29 cellular contexts compared by ENCODE assay signal in genomic region chr3:36890261-36890660, GRCh38. TPM values are rescaled to one million over a fixed set of nuclear protein-coding genes. Genes with fewer than 3 reads are reported as not detected.
A peak's percentile ranks its signal among the peaks of the same experiment; 100 is the strongest.
DNase-seq lines count a peak whose midpoint lies in the region; ATAC-seq, FAIRE-seq and TF ChIP-seq lines count a peak whose summit lies in the region.
"Had no signal": no experiment of that assay in that cellular context is flagged by ENCODE, and none has a peak within 500 bp of the region (broad histone marks: within the 10 kb centered on the region; RNA-seq: fewer than 3 reads in every experiment).

No MANE protein-coding gene starts in this region.

- TF ChIP-seq EP300 in K562 (IDR thresholded peaks at IDR 0.05; ENCODE audit: low read length), result no peak

- H3K27ac ChIP-seq in BLaER1 treated with 17β-estradiol and CSF1 and Interleukin-3, amounts not matched to agents 10 nM and 100 nM, result peak overlapping the region in 8 of 11 experiments; percentile 74 to 99 (median 82); a peak in 15 of 22 replicates
- H3K27ac ChIP-seq in DOHH2 (ENCODE audit: low read depth, low read length), result peak overlapping the region; percentile 94; the same call in 1 of the 2 replicates
- no peak overlapping the region for H3K27ac ChIP-seq in K562 (ENCODE audit: extremely low read depth, low read depth, low read length)
- no peak overlapping the region for H3K27ac ChIP-seq in naive thymus-derived CD4-positive, alpha-beta T cell (ENCODE audit: low read depth, low read length)
- H3K27ac ChIP-seq: gastroesophageal sphincter, hepatocyte, left ventricle myocardium inferior, RWPE1, skin epidermis, transverse colon had no signal

- H3K4me1 ChIP-seq in BLaER1 treated with 17β-estradiol and CSF1 and Interleukin-3, amounts not matched to agents 10 nM and 100 nM, result peaks cover 52 to 81% (median 72%) of the 10 kb centered on the region in 10 experiments
- H3K4me1 ChIP-seq in DOHH2 (ENCODE audit: control insufficient read depth, low read length), result peaks cover 54% of the 10 kb centered on the region
- peaks cover 0 to 9% of the 10 kb centered on the region in 2 experiments; a peak in 2 of 5 replicates for H3K4me1 ChIP-seq in K562 (replicated peaks in 1 of 2; ENCODE audit: control insufficient read depth in 2 of 2, insufficient read depth in 2 of 2, low read length in 2 of 2)
- H3K4me1 ChIP-seq in naive thymus-derived CD4-positive, alpha-beta T cell (ENCODE audit: control insufficient read depth in 2 of 2, insufficient read depth in 2 of 2, low read length in 2 of 2), result peaks cover 15 to 29% of the 10 kb centered on the region in 2 donors

- no TSS peak for BruUV-seq in K562 (replicated peaks; lab: Mats Ljungman, UMichigan)

- no peaks in the 10 kb centered on the region for H3K27me3 Mint-ChIP-seq in naive thymus-derived CD4-positive, alpha-beta T cell
- H3K27me3 Mint-ChIP-seq: activated CD4-positive, alpha-beta memory T cell treated with anti-CD3 and anti-CD28 coated beads, Interleukin-2, amount 10 ng/mL, durations not matched to agents 7 days and 5 days had no signal

- no peaks in the 10 kb centered on the region for H4K20me1 ChIP-seq in BLaER1 treated with 17β-estradiol and CSF1 and Interleukin-3, amounts not matched to agents 10 nM and 100 nM
- H4K20me1 ChIP-seq in DOHH2 (ENCODE audit: control insufficient read depth, insufficient read depth, low read depth, low read length) (no peaks in the 10 kb centered on the region), K562 (replicated peaks; ENCODE audit: control insufficient read depth, insufficient read depth, low read length) (no peaks in the 10 kb centered on the region)

- no peaks in the 10 kb centered on the region for H3K9me1 ChIP-seq in K562 (ENCODE audit: control insufficient read depth, insufficient read depth, low read length)

- peak overlapping the region in 5 of 9 donors; percentile 21 to 86 (median 71) for H3K27ac Mint-ChIP-seq in naive thymus-derived CD4-positive, alpha-beta T cell
- H3K27ac Mint-ChIP-seq: activated CD4-positive, alpha-beta memory T cell treated with anti-CD3 and anti-CD28 coated beads, Interleukin-2, amount 10 ng/mL, durations not matched to agents 7 days and 5 days; nephron had no signal

- peaks cover 23 to 72% (median 60%) of the 10 kb centered on the region in 5 donors for H3K36me3 Mint-ChIP-seq in naive thymus-derived CD4-positive, alpha-beta T cell

- H3K36me3 ChIP-seq in BLaER1 treated with 17β-estradiol and CSF1 and Interleukin-3, amounts not matched to agents 10 nM and 100 nM, result peaks cover 45 to 73% (median 58%) of the 10 kb centered on the region in 11 experiments
- H3K36me3 ChIP-seq in DOHH2 (ENCODE audit: control insufficient read depth, low read length) (peaks cover 83% of the 10 kb centered on the region), K562 (ENCODE audit: control insufficient read depth, insufficient read depth, low read length) (no peaks in the 10 kb centered on the region)
- H3K36me3 ChIP-seq in naive thymus-derived CD4-positive, alpha-beta T cell (ENCODE audit: control insufficient read depth in 2 of 3, insufficient read depth in 3 of 3, low read length in 3 of 3), result peaks cover 32 to 70% (median 34%) of the 10 kb centered on the region in 3 experiments

- H3K27me3 ChIP-seq in BLaER1 treated with 17β-estradiol and CSF1 and Interleukin-3, amounts not matched to agents 10 nM and 100 nM, result no peaks in the 10 kb centered on the region
- H3K27me3 ChIP-seq in DOHH2 (ENCODE audit: control insufficient read depth, low read length) (no peaks in the 10 kb centered on the region), K562 (ENCODE audit: control insufficient read depth in 2 of 2, insufficient read depth in 2 of 2, low read length in 2 of 2) (no peaks in the 10 kb centered on the region)
- H3K27me3 ChIP-seq in naive thymus-derived CD4-positive, alpha-beta T cell (ENCODE audit: control insufficient read depth in 2 of 2, insufficient read depth in 2 of 2, low read length in 2 of 2), result no peaks in the 10 kb centered on the region
- H3K27me3 ChIP-seq: gastroesophageal sphincter, hepatocyte, transverse colon had no signal

- no peak for TF ChIP-seq POLR2A in K562 (conservative IDR thresholded peaks at IDR 0.05)

- H3K4me3 ChIP-seq in BLaER1 treated with 17β-estradiol and CSF1 and Interleukin-3, amounts not matched to agents 10 nM and 100 nM, result peak overlapping the region in 2 of 10 experiments; percentile 9 to 47; a peak in 3 of 20 replicates
- H3K4me3 ChIP-seq in DOHH2 (ENCODE audit: low read length) (no peak overlapping the region), K562 (no peak overlapping the region)
- H3K4me3 ChIP-seq in naive thymus-derived CD4-positive, alpha-beta T cell (ENCODE audit: low read length), result no peak overlapping the region
- H3K4me3 ChIP-seq: gastroesophageal sphincter, GM12878, hepatocyte, left ventricle myocardium inferior, skin epidermis, transverse colon had no signal

- no peak for FAIRE-seq in K562 (lab: Jason Lieb, UNC)
- FAIRE-seq: D721Med, GM12878, H54, TTC549 had no signal

- in situ Hi-C loops in K562 (cut with MboI), result no loop called here

- no peak overlapping the region for H3K4me3 Mint-ChIP-seq in naive thymus-derived CD4-positive, alpha-beta T cell
- H3K4me3 Mint-ChIP-seq: activated CD4-positive, alpha-beta memory T cell treated with anti-CD3 and anti-CD28 coated beads, Interleukin-2, amount 10 ng/mL, durations not matched to agents 7 days and 5 days; activated T-cell treated with anti-CD3 and anti-CD28 coated beads, Interleukin-2, amount 50 U/mL, for 4 hours; nephron had no signal

- H3K9me2 ChIP-seq in DOHH2 (replicated peaks; ENCODE audit: control insufficient read depth, low read length), result no peaks in the 10 kb centered on the region

- no peak for DNase-seq in K562 (ENCODE audit: extremely low read depth in 1 of 4, low spot score in 3 of 4)
- DNase-seq in naive thymus-derived CD4-positive, alpha-beta T cell, result no peak
- DNase-seq in activated effector memory CD4-positive, alpha-beta T cell treated with anti-CD3 and anti-CD28 coated beads, Interleukin-2, amount 50 U/mL, for 16 hours, result no peak
- no peak for DNase-seq in activated T-cell treated with anti-CD3 and anti-CD28 coated beads for 4 hours
- DNase-seq: activated CD4-positive, alpha-beta memory T cell treated with anti-CD3 and anti-CD28 coated beads, Interleukin-2, amount 10 ng/mL, durations not matched to agents 7 days and 5 days; activated CD4-positive, alpha-beta T cell treated with anti-CD3 and anti-CD28 coated beads for 1 hour; activated naive CD4-positive, alpha-beta T cell; activated T-cell treated with anti-CD3 and anti-CD28 coated beads, Interleukin-2, amount 50 U/mL, for 4 hours; C1 segment of cervical spinal cord; central memory CD4-positive, alpha-beta T cell; dermis blood vessel endothelial cell; left ventricle myocardium inferior; midbrain; MM.1S; NCI-H1436 treated with DMSO at 0.1 percent for 48 hours; transverse colon had no signal

- TF ChIP-seq CTCF in DOHH2 (IDR thresholded peaks at IDR 0.05; ENCODE audit: low read depth, low read length, poor library complexity, severe bottlenecking) (no peak), K562 (IDR thresholded peaks at IDR 0.05 in 2 of 3, conservative IDR thresholded peaks at IDR 0.05 in 1 of 3; ENCODE audit: insufficient read depth in 2 of 3, low read depth in 1 of 3, low read length in 3 of 3) (no peak)

- intact Hi-C loops in K562 (cut with micrococcal nuclease), result no loop called here
- intact Hi-C loops in naive thymus-derived CD4-positive, alpha-beta T cell (cut with micrococcal nuclease), result no loop called here

- H3K9ac ChIP-seq in BLaER1 treated with 17β-estradiol and CSF1 and Interleukin-3, amounts not matched to agents 10 nM and 100 nM, result peak overlapping the region in 6 of 11 experiments; percentile 57 to 77 (median 72); a peak in 10 of 22 replicates
- H3K9ac ChIP-seq in K562 (ENCODE audit: insufficient read depth in 1 of 2, low read depth in 2 of 2, low read length in 2 of 2), result no peak overlapping the region

- ATAC-seq in K562 (peak; percentile 17; the same call in 2 of the 3 replicates), GM19023 (IDR thresholded peaks at IDR 0.05; ENCODE audit: unreplicated experiment) (no peak), HG03108 (IDR thresholded peaks at IDR 0.05; ENCODE audit: unreplicated experiment) (no peak)
- ATAC-seq in naive thymus-derived CD4-positive, alpha-beta T cell, result no peak
- ATAC-seq: activated T-cell treated with anti-CD3 and anti-CD28 coated beads, Interleukin-2, amount 50 U/mL, for 4 hours; gastroesophageal sphincter; GM12878 had no signal

- no peak overlapping the region for H2AFZ ChIP-seq in K562 (ENCODE audit: low read depth, low read length)
- H2AFZ ChIP-seq: hepatocyte had no signal

- H3K4me1 Mint-ChIP-seq in naive thymus-derived CD4-positive, alpha-beta T cell, result peaks cover 30 to 52% (median 40%) of the 10 kb centered on the region in 7 donors
- H3K4me1 Mint-ChIP-seq: nephron had no signal

- H3K4me2 ChIP-seq in BLaER1 treated with 17β-estradiol and CSF1 and Interleukin-3, amounts not matched to agents 10 nM and 100 nM, result peak overlapping the region; percentile 2 to 93 (median 86); a peak in 21 of 22 replicates
- H3K4me2 ChIP-seq in DOHH2 (ENCODE audit: low read length) (peak overlapping the region; percentile 69), K562 (ENCODE audit: insufficient read depth, low read length) (no peak overlapping the region)
- H3K4me2 ChIP-seq: hepatocyte had no signal

- CTCF ChIA-PET in K562 (lab: Yijun Ruan, JAX; ENCODE audit: low intra/inter-chr PET ratio), result no interaction called here
- CTCF ChIA-PET in naive thymus-derived CD4-positive, alpha-beta T cell (lab: Charles Lee), result interaction anchor here (0.6 kb wide), 1 partner anchor 68 kb away, joined by 3 read pairs; no protein-coding TSS in a partner anchor

- H3K9me3 ChIP-seq in BLaER1 treated with 17β-estradiol and CSF1 and Interleukin-3, amounts not matched to agents 10 nM and 100 nM (replicated peaks in 1 of 11), result peaks cover 0 to 14% (median 4%) of the 10 kb centered on the region in 11 experiments; a peak in 8 of 22 replicates
- H3K9me3 ChIP-seq in DOHH2 (ENCODE audit: control insufficient read depth, insufficient read depth, low read length) (no peaks in the 10 kb centered on the region), K562 (replicated peaks; ENCODE audit: control insufficient read depth, insufficient read depth, low read depth, low read length) (no peaks in the 10 kb centered on the region)
- H3K9me3 ChIP-seq in naive thymus-derived CD4-positive, alpha-beta T cell (ENCODE audit: control insufficient read depth in 2 of 3, low read length in 3 of 3), result no peaks in the 10 kb centered on the region
- H3K9me3 ChIP-seq: gastroesophageal sphincter, left ventricle myocardium inferior, transverse colon had no signal

- no peak for TF ChIP-seq RAD21 in K562 (CRISPR knock-in tag; conservative IDR thresholded peaks at IDR 0.05 in 1 of 2, IDR thresholded peaks at IDR 0.05 in 1 of 2)

- peaks cover 0 to 5% (median 0%) of the 10 kb centered on the region in 11 donors for H3K9me3 Mint-ChIP-seq in naive thymus-derived CD4-positive, alpha-beta T cell
- H3K9me3 Mint-ChIP-seq: activated CD4-positive, alpha-beta memory T cell treated with anti-CD3 and anti-CD28 coated beads, Interleukin-2, amount 10 ng/mL, durations not matched to agents 7 days and 5 days; activated T-cell treated with anti-CD3 and anti-CD28 coated beads, Interleukin-2, amount 50 U/mL, for 4 hours; nephron had no signal

- POLR2A ChIA-PET in K562 (lab: Yijun Ruan, JAX), result interaction anchor here (0.8 kb wide), 1 partner anchor 12 kb away, joined by 3 read pairs; no protein-coding TSS in a partner anchor
- POLR2A ChIA-PET in naive thymus-derived CD4-positive, alpha-beta T cell (lab: Charles Lee), result interaction anchor here (1.1 to 1.3 kb wide), 2 partner anchors 14 to 102 kb away, joined by 4 to 5 read pairs; partner anchors contain the start of gene EPM2AIP1

- peaks cover 26% of the 10 kb centered on the region for H3F3A ChIP-seq in DOHH2 (ENCODE audit: control insufficient read depth, insufficient read depth)

- H3K79me2 ChIP-seq in DOHH2 (ENCODE audit: control insufficient read depth, low read length) (peaks cover 9% of the 10 kb centered on the region), K562 (ENCODE audit: control insufficient read depth, insufficient read depth, low read length) (no peaks in the 10 kb centered on the region)
- H3K79me2 ChIP-seq: hepatocyte had no signal

RNA-seq across cellular contexts. Expression of gene TRANK1, which starts 54.6 kb away (rescaled TPM):
- total RNA-seq in K562 (2011; cell fraction: chromatin; rRNA removed; ENCODE audit: low replicate concordance), result 7.4 and 9.9 TPM in 2 replicates
- 3.3 and 10.8 TPM in 2 replicates for total RNA-seq in K562 (2011; cell fraction: nucleolus; rRNA removed)
- 2.7 and 3.0 TPM in 2 replicates for total RNA-seq in K562 (2011; cell fraction: nucleoplasm; rRNA removed)
- total RNA-seq in K562 (2014; rRNA removed), result 2.0 and 2.5 TPM in 2 replicates
- total RNA-seq in K562 (2014; rRNA removed; fragmentation: Illumina TruSeq; extraction: Trizol), result 2.6 and 2.7 TPM in 2 replicates
- 3.8 and 4.8 TPM in 2 replicates for total RNA-seq in K562 (2015; rRNA removed; fragmentation: Illumina TruSeq; extraction: Trizol)
- total RNA-seq in K562 (2021), result 3.9 and 5.3 TPM in 2 replicates
- 4.1 and 10.6 TPM in 2 replicates for polyA plus RNA-seq in K562 (2011; rRNA removed)
- polyA plus RNA-seq in K562 (2011; cell fraction: cytosol; rRNA removed), result 2.8 and 8.1 TPM in 2 replicates
- polyA plus RNA-seq in K562 (2011; cell fraction: nucleus; rRNA removed), result 8.2 and 15.6 TPM in 2 replicates
- polyA plus RNA-seq in K562 (2012), result 6.2 and 9.6 TPM in 2 replicates
- 2.1 TPM in 2 replicates for polyA plus RNA-seq in K562 (2014; fragmentation: Illumina TruSeq; extraction: Trizol)
- under 1 TPM; 0.41 to 0.49 TPM for polyA plus RNA-seq in K562 (2014; fragmentation: Nextera tagmentation; extraction: Ambion mirVana)
- polyA plus RNA-seq in K562 (2014; rRNA removed), result 1.3 and 1.8 TPM in 2 replicates
- polyA minus RNA-seq in K562 (2011; rRNA and poly(A)+ RNA removed), result 11.5 and 31.8 TPM in 2 replicates
- polyA minus RNA-seq in K562 (2011; cell fraction: cytosol; rRNA and poly(A)+ RNA removed), result 6.2 and 17.5 TPM in 2 replicates
- polyA minus RNA-seq in K562 (2011; cell fraction: nucleus; rRNA and poly(A)+ RNA removed), result 7.0 and 17.7 TPM in 2 replicates
- total RNA-seq in naive thymus-derived CD4-positive, alpha-beta T cell, result 100 to 1,000 TPM in 2 of 5 experiments, 10 to 100 TPM in 3; 64.3 to 113 (median 82.6) TPM
- polyA plus RNA-seq in naive thymus-derived CD4-positive, alpha-beta T cell, result 10 to 100 TPM; 29.6 to 45.2 TPM

Comparison
In these comparisons a context has a peak if more than half of its experiments do, and no peak if none do; other contexts are left out.
1. H3K27ac ChIP-seq: peak in BLaER1 treated with 17β-estradiol and CSF1 and Interleukin-3, amounts not matched to agents 10 nM and 100 nM (8 of 11) and DOHH2 (single experiment); none in K562 (single experiment) and naive thymus-derived CD4-positive, alpha-beta T cell (single experiment).
2. H3K9ac ChIP-seq: peak in BLaER1 treated with 17β-estradiol and CSF1 and Interleukin-3, amounts not matched to agents 10 nM and 100 nM (6 of 11); none in K562 (0 of 2).
3. RNA of gene TRANK1, which starts 54.6 kb away (total RNA-seq): 64.3 to 113 TPM in naive thymus-derived CD4-positive, alpha-beta T cell; 2.0 to 10.8 TPM in K562; every median in the first group is over 4 times any median in the second.